Comparison of ENCODE assay signal across 1 cellular context in genomic region chr5:172155101-172155500, GRCh38.
TF ChIP-seq lines count a peak whose summit lies in the region.

No MANE protein-coding gene starts in this region.

TF ChIP-seq in GM12878, 131 proteins besides CTCF, POLR2A, EP300 and RAD21:
- TF ChIP-seq PAX5 (IDR thresholded peaks at IDR 0.05; ENCODE audit: borderline replicate concordance, low read depth, low read length) (peak; percentile 56; the same call in 1 of the 2 replicates), NR2F1 (conservative IDR thresholded peaks at IDR 0.05) (peak; percentile 47; the same call in 1 of the 2 replicates), MEF2A (IDR thresholded peaks at IDR 0.05; ENCODE audit: insufficient read depth, low read depth, low read length) (0 out of 2 replicates have a peak, but pooled peaks have one; percentile 39), TCF3 (IDR thresholded peaks at IDR 0.05; ENCODE audit: borderline replicate concordance, insufficient read depth, low read depth, low read length) (peak; percentile 49; the same call in 1 of the 2 replicates), EED (IDR thresholded peaks at IDR 0.05; ENCODE audit: low read depth) (peak; percentile 70), FOXM1 (IDR thresholded peaks at IDR 0.05; ENCODE audit: low read depth, low read length) (peak; percentile 41; the same call in 1 of the 2 replicates)
